11 cellular contexts compared by ENCODE assay signal in the genomic region with DNA sequence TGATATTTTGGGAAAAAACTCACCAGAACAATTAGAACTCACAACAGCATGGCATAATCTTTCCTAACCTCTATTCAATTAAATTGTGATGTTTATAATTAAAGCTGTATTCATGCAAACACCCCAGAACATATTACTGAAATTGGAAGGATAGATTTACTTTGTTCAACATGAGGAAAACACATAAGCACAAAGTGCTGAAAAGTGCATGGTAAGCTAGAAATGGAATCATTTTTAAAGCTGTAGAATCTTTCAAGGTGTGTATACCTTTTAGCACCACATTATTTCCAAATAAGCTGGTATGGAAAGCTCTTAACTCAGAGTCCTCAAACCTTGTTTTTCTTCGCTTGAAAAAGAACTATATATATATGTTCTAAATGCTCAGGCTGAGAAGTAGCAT.
"Had no signal": no experiment of that assay in that cellular context is flagged by ENCODE, and none has a peak within 500 bp of the region (broad histone marks: within the 10 kb centered on the region; RNA-seq: fewer than 3 reads in every experiment).

No MANE protein-coding gene starts in this region.

- H2AFZ ChIP-seq: GM23248, GM23338 had no signal

- H3K27ac ChIP-seq: GM23248 had no signal

- H3K4me3 ChIP-seq: GM23248, GM23338, HAP-1 had no signal

- H3K9ac ChIP-seq: GM23248 had no signal

- DNase-seq: GM23248, GOT3, H7, H9, HCEC 1CT, HFFc6 had no signal

- H3K27ac Mint-ChIP-seq: HFFc6 had no signal

- H3K36me3 ChIP-seq: HAP-1 had no signal

- H3K9me3 Mint-ChIP-seq: GM23338, H9, HFFc6 had no signal

- H3K4me2 ChIP-seq: GM23338 had no signal

- H3K4me3 Mint-ChIP-seq: GM23338, H9, HFFc6 had no signal

- H3K9me3 ChIP-seq: HAP-1 had no signal

- ATAC-seq: GM23338, HCT116 had no signal

- FAIRE-seq: H1, H54 had no signal
